In the genomic region with DNA sequence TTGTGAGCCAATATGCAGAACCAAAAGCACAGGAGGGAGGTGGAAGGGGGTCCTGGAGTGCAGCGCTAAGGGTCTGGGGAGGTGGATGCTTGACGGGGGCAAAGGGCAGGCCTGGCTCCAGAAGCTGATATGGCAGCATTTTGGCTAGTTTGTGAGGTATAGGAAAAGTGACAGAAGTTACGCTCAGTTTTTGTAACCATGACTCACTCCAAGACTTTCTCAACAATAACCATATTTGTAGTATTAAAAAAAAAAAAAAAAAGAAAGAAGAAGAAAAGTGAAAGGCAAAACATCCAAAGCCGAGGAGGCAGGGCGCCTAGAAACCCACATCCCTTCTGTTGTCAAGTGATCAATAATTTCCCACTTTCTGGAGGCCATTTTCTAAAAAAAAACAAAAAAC, we compare ENCODE assay signal across 8 cellular contexts.
A peak's percentile ranks its signal among the peaks of the same experiment; 100 is the strongest.
DNase-seq lines count a peak whose midpoint lies in the region; ATAC-seq and TF ChIP-seq lines count a peak whose summit lies in the region.

No MANE protein-coding gene starts in this region.

- no peak for TF ChIP-seq CTCF in fibroblast of mammary gland (conservative IDR thresholded peaks at IDR 0.05; ENCODE audit: control insufficient read depth, insufficient read depth, low read depth, low read length)

- peak; percentile 47 for DNase-seq in Jurkat, Clone E6-1 (ENCODE audit: low read depth, low spot score)
- DNase-seq in activated T-cell treated with anti-CD3 and anti-CD28 coated beads for 4 hours: peak; percentile 25
- DNase-seq in fibroblast of mammary gland (ENCODE audit: low read depth): peak; percentile 79
- peak; percentile 22 to 48 for DNase-seq in stimulated activated CD8-positive, alpha-beta memory T cell treated with anti-CD3 and anti-CD28 coated beads, Interleukin-15, amount 100 ng/mL, for 4 hours (ENCODE audit: low read depth in 2 of 2)
- DNase-seq in DMS 273 (lab: John Stamatoyannopoulos, UW; ENCODE audit: unreplicated experiment): no peak
- no peak for DNase-seq in NCI-H510A (lab: John Stamatoyannopoulos, UW)
- DNase-seq in Ammon's horn (ENCODE audit: low spot score): no peak

- ATAC-seq in HG02840 (IDR thresholded peaks at IDR 0.05; ENCODE audit: low FRiP score, unreplicated experiment): no peak

- H3K4me3 ChIP-seq in Jurkat, Clone E6-1 (ENCODE audit: low read length): no peak overlapping the region
- no peak overlapping the region for H3K4me3 ChIP-seq in fibroblast of mammary gland (ENCODE audit: control insufficient read depth, low read depth, low read length)

Comparison
In these comparisons a context has a peak if more than half of its experiments do, and no peak if none do; other contexts are left out.
1. DNase-seq: peak in Jurkat, Clone E6-1 (single experiment), activated T-cell treated with anti-CD3 and anti-CD28 coated beads for 4 hours (single experiment), fibroblast of mammary gland (single experiment) and stimulated activated CD8-positive, alpha-beta memory T cell treated with anti-CD3 and anti-CD28 coated beads, Interleukin-15, amount 100 ng/mL, for 4 hours (2 of 2); none in DMS 273 (single experiment), NCI-H510A (single experiment) and Ammon's horn (single experiment).